In genomic region chr16:4350787-4351659, GRCh38 we compare ENCODE assay signal across 1 cellular context.
TF ChIP-seq lines count a peak whose summit lies in the region.

Gene PAM16 (minus strand): TSS chr16:4351321. CDS start chr16:4351234, 87 bp downstream.

TF ChIP-seq in K562, 482 proteins besides CTCF, POLR2A, EP300 and RAD21 (continued from another document and continues in another):
- TF ChIP-seq AFF1 (IDR thresholded peaks at IDR 0.05; ENCODE audit: low read depth in 1 of 2, partially characterized antibody in 2 of 2), result no peak
- TF ChIP-seq YY1 (IDR thresholded peaks at IDR 0.05; ENCODE audit: borderline replicate concordance in 1 of 3, control insufficient read depth in 1 of 3, extremely low read depth in 1 of 3, insufficient read depth in 3 of 3, insufficient read length in 1 of 3, insufficient replicate concordance in 2 of 3, low read depth in 1 of 3, low read length in 2 of 3), result peak in 1 of 3 experiments; percentile 64
- TF ChIP-seq CEBPB (tag; IDR thresholded peaks at IDR 0.05), result no peak
- no peak for TF ChIP-seq THRAP3 (IDR thresholded peaks at IDR 0.05; ENCODE audit: borderline replicate concordance)
- 0 out of 2 replicates have a peak, but pooled peaks have one; percentile 21 for TF ChIP-seq RBM34 (IDR thresholded peaks at IDR 0.05; ENCODE audit: borderline replicate concordance, insufficient read depth, low read length)
- no peak for TF ChIP-seq ZNF707 (CRISPR knock-in tag; conservative IDR thresholded peaks at IDR 0.05)
- TF ChIP-seq CBX2 (IDR thresholded peaks at IDR 0.05; ENCODE audit: insufficient read depth, low read length, poor library complexity, severe bottlenecking), result no peak
- no peak for TF ChIP-seq ZNF740 (CRISPR knock-in tag; IDR thresholded peaks at IDR 0.05)
- TF ChIP-seq ZNF740 (tag; IDR thresholded peaks at IDR 0.05), result no peak
- no peak for TF ChIP-seq HMG20A (CRISPR knock-in tag; conservative IDR thresholded peaks at IDR 0.05)
- TF ChIP-seq SREBF1 (IDR thresholded peaks at IDR 0.05; ENCODE audit: borderline replicate concordance, low read depth, low read length), result no peak
- TF ChIP-seq CHD1 (IDR thresholded peaks at IDR 0.05; ENCODE audit: low read length), result no peak
- no peak for TF ChIP-seq ZNF408 (CRISPR knock-in tag; IDR thresholded peaks at IDR 0.05; ENCODE audit: low read depth)
- no peak for TF ChIP-seq TFAM (CRISPR knock-in tag; conservative IDR thresholded peaks at IDR 0.05)
- peak; percentile 59; the same call in 1 of the 2 replicates for TF ChIP-seq MXI1 (IDR thresholded peaks at IDR 0.05; ENCODE audit: low read depth, low read length)
- TF ChIP-seq THRB (CRISPR knock-in tag; conservative IDR thresholded peaks at IDR 0.05), result 0 out of 2 replicates have a peak, but pooled peaks have one; percentile 11
- TF ChIP-seq GATAD2A (IDR thresholded peaks at IDR 0.05), result no peak
- no peak for TF ChIP-seq POLR2H (tag; IDR thresholded peaks at IDR 0.05; ENCODE audit: low read depth)
- TF ChIP-seq THAP12 (CRISPR knock-in tag; IDR thresholded peaks at IDR 0.05), result no peak
- TF ChIP-seq TAF15 (IDR thresholded peaks at IDR 0.05; ENCODE audit: low read depth, low read length), result no peak
- no peak for TF ChIP-seq FOS (IDR thresholded peaks at IDR 0.05; ENCODE audit: extremely low read depth, insufficient read length)
- no peak for TF ChIP-seq ZNF41 (CRISPR knock-in tag; conservative IDR thresholded peaks at IDR 0.05)
- no peak for TF ChIP-seq CHD7 (IDR thresholded peaks at IDR 0.05; ENCODE audit: low read depth, low read length)
- TF ChIP-seq ZBTB7A (IDR thresholded peaks at IDR 0.05; ENCODE audit: borderline replicate concordance, control insufficient read depth, low read depth, low read length), result peak; percentile 29; the same call in 1 of the 2 replicates
- TF ChIP-seq HOMEZ (CRISPR knock-in tag; IDR thresholded peaks at IDR 0.05), result peak; percentile 30; the same call in 1 of the 2 replicates
- TF ChIP-seq CC2D1A (IDR thresholded peaks at IDR 0.05), result no peak
- no peak for TF ChIP-seq CBX5 (IDR thresholded peaks at IDR 0.05; ENCODE audit: borderline replicate concordance, low read depth)
- peak; percentile 4; the same call in 1 of the 2 replicates for TF ChIP-seq CBX1 (IDR thresholded peaks at IDR 0.05; ENCODE audit: low read depth)
- TF ChIP-seq RBM17 (IDR thresholded peaks at IDR 0.05; ENCODE audit: borderline replicate concordance, low read depth, low read length), result no peak
- TF ChIP-seq ZNF79 (CRISPR knock-in tag; IDR thresholded peaks at IDR 0.05; ENCODE audit: low read depth), result no peak
- TF ChIP-seq ZNF699 (CRISPR knock-in tag; IDR thresholded peaks at IDR 0.05; ENCODE audit: insufficient replicate concordance), result no peak
- TF ChIP-seq STAG1 (CRISPR knock-in tag; IDR thresholded peaks at IDR 0.05; ENCODE audit: borderline replicate concordance), result no peak; the same call in 1 of the 2 replicates
- TF ChIP-seq CHD2 (IDR thresholded peaks at IDR 0.05; ENCODE audit: low read depth, low read length), result no peak
- no peak for TF ChIP-seq ZNF239 (CRISPR knock-in tag; IDR thresholded peaks at IDR 0.05)
- no peak for TF ChIP-seq ZNF780A (CRISPR knock-in tag; IDR thresholded peaks at IDR 0.05)
- peak; percentile 94 for TF ChIP-seq NR2C1 (IDR thresholded peaks at IDR 0.05)
- TF ChIP-seq NR2C1 (tag; IDR thresholded peaks at IDR 0.05), result peak; percentile 96
